In genomic region chr2:21939961-21940360, GRCh38 we compare ENCODE assay signal across 28 cellular contexts.
"Had no signal": no experiment of that assay in that cellular context is flagged by ENCODE, and none has a peak within 500 bp of the region (broad histone marks: within the 10 kb centered on the region; RNA-seq: fewer than 3 reads in every experiment).

No MANE protein-coding gene starts in this region.

- H3K79me2 ChIP-seq: hepatocyte had no signal

- H3K4me3 ChIP-seq: ascending aorta, hepatocyte, left lung, ovary, prostate gland, right atrium auricular region, skin epidermis had no signal

- H3K4me1 Mint-ChIP-seq: activated T-helper 17 cell treated with anti-CD3 and anti-CD28 coated beads, Interleukin-2, amount 50 U/mL, for 72 hours; immature natural killer cell; natural killer cell; stimulated activated naive B cell treated with anti-CD40 and anti-IgM and Interleukin-4, amounts not matched to agents 10 μg/mL and 1 μg/mL and 100 μg/mL, for 72 hours; T-cell had no signal

- H3K4me1 ChIP-seq: ascending aorta, left lung, prostate gland, right atrium auricular region had no signal

- H3K4me3 Mint-ChIP-seq: activated T-cell treated with anti-CD3 and anti-CD28 coated beads, Interleukin-2, amount 50 U/mL, for 24 hours; activated T-helper 17 cell treated with anti-CD3 and anti-CD28 coated beads, Interleukin-2, amount 50 U/mL, for 72 hours; immature natural killer cell; natural killer cell; stimulated activated naive B cell treated with anti-CD40 and anti-IgM and Interleukin-4, amounts not matched to agents 10 μg/mL and 1 μg/mL and 100 μg/mL, for 72 hours; T-cell had no signal

- H3K9me3 ChIP-seq: ascending aorta, ovary, prostate gland, right atrium auricular region had no signal

- H3K27me3 Mint-ChIP-seq: activated T-cell treated with anti-CD3 and anti-CD28 coated beads, Interleukin-2, amount 50 U/mL, for 24 hours; activated T-helper 17 cell treated with anti-CD3 and anti-CD28 coated beads, Interleukin-2, amount 50 U/mL, for 72 hours; stimulated activated naive B cell treated with anti-CD40 and anti-IgM and Interleukin-4, amounts not matched to agents 10 μg/mL and 1 μg/mL and 100 μg/mL, for 72 hours; T-cell had no signal

- H3K36me3 Mint-ChIP-seq: activated naive CD4-positive, alpha-beta T cell treated with anti-CD3 and anti-CD28 coated beads, Interleukin-2, amount 50 U/mL, for 72 hours; immature natural killer cell; natural killer cell; stimulated activated naive B cell treated with anti-CD40 and anti-IgM and Interleukin-4, amounts not matched to agents 10 μg/mL and 1 μg/mL and 100 μg/mL, for 72 hours; T-cell had no signal

- DNase-seq: activated CD4-positive, alpha-beta T cell treated with anti-CD3 and anti-CD28 coated beads for 1 hour; activated CD8-positive, alpha-beta memory T cell treated with anti-CD3 and anti-CD28 coated beads for 24 hours; activated CD8-positive, alpha-beta memory T cell treated with anti-CD3 and anti-CD28 coated beads, Interleukin-2, amount 50 U/mL, for 4 hours; activated T-cell treated with anti-CD3 and anti-CD28 coated beads, Interleukin-2, amount 50 U/mL, for 24 hours; brain microvascular endothelial cell; caudate nucleus; dermis blood vessel endothelial cell; effector CD8-positive, alpha-beta T cell; erythroblast; foreskin melanocyte; immature natural killer cell; kidney glomerular epithelial cell; left lung; midbrain; natural killer cell; ovary; stimulated activated CD4-positive, alpha-beta T cell treated with anti-CD3 and anti-CD28 coated beads, Interleukin-2, amount 100 ng/mL, for 24 hours; stimulated activated CD8-positive, alpha-beta memory T cell treated with anti-CD3 and anti-CD28 coated beads, Interleukin-4, amount 100 ng/mL, for 48 hours; stimulated activated naive B cell treated with anti-CD40 and anti-IgM and Interleukin-4, amounts not matched to agents 10 μg/mL and 1 μg/mL and 100 μg/mL, for 72 hours; T-cell; T-helper 9 cell had no signal

- H3K27me3 ChIP-seq: ascending aorta, brain microvascular endothelial cell, hepatocyte, left lung, ovary, right atrium auricular region had no signal

- H3K27ac ChIP-seq: ascending aorta, brain microvascular endothelial cell, hepatocyte, left lung, ovary, prostate gland, right atrium auricular region, skin epidermis had no signal

- H3K27ac Mint-ChIP-seq: activated naive CD4-positive, alpha-beta T cell treated with anti-CD3 and anti-CD28 coated beads, Interleukin-2, amount 50 U/mL, for 72 hours; activated T-cell treated with anti-CD3 and anti-CD28 coated beads, Interleukin-2, amount 50 U/mL, for 24 hours; activated T-helper 17 cell treated with anti-CD3 and anti-CD28 coated beads, Interleukin-2, amount 50 U/mL, for 72 hours; immature natural killer cell; natural killer cell; stimulated activated naive B cell treated with anti-CD40 and anti-IgM and Interleukin-4, amounts not matched to agents 10 μg/mL and 1 μg/mL and 100 μg/mL, for 72 hours; T-cell had no signal

- H3K36me3 ChIP-seq: ascending aorta, brain microvascular endothelial cell, left lung, ovary, prostate gland, right atrium auricular region had no signal

- H3K4me2 ChIP-seq: hepatocyte had no signal

- H2AFZ ChIP-seq: hepatocyte had no signal
